21 cellular contexts compared by ENCODE assay signal in genomic region chr21:41867313-41867712, GRCh38.
"Had no signal": no experiment of that assay in that cellular context is flagged by ENCODE, and none has a peak within 500 bp of the region (broad histone marks: within the 10 kb centered on the region; RNA-seq: fewer than 3 reads in every experiment).

No MANE protein-coding gene starts in this region.

- H3K4me3 Mint-ChIP-seq: memory B cell, mesothelial cell of epicardium, natural killer cell, neural crest cell, type B pancreatic cell had no signal

- H3K4me1 ChIP-seq: left ventricle myocardium inferior, lower lobe of right lung had no signal

- H3K27me3 ChIP-seq: hepatocyte, ovary, right atrium auricular region had no signal

- H3K27ac ChIP-seq: hepatocyte, left ventricle myocardium inferior, lower lobe of right lung, ovary, right atrium auricular region had no signal

- H3K4me2 ChIP-seq: hepatocyte had no signal

- H3K27ac Mint-ChIP-seq: memory B cell, mesothelial cell of epicardium, natural killer cell, type B pancreatic cell had no signal

- DNase-seq: dermis blood vessel endothelial cell; erythroblast; foreskin melanocyte; head of caudate nucleus; kidney; left cardiac atrium; left ventricle myocardium inferior; lower lobe of right lung; natural killer cell; ovary; small intestine; stimulated activated CD4-positive, alpha-beta T cell treated with anti-CD3 and anti-CD28 coated beads, Interleukin-2, amount 100 ng/mL, for 48 hours; stimulated activated naive CD4-positive, alpha-beta T cell treated with Interleukin-2 at 50 U/mL for 16 hours had no signal

- H3K36me3 Mint-ChIP-seq: memory B cell, natural killer cell had no signal

- H2AFZ ChIP-seq: hepatocyte had no signal

- H3K4me3 ChIP-seq: hepatocyte, left ventricle myocardium inferior, lower lobe of right lung, ovary, right atrium auricular region had no signal

- ATAC-seq: left cardiac atrium, natural killer cell had no signal

- H3K9me3 Mint-ChIP-seq: memory B cell, mesothelial cell of epicardium, natural killer cell, neural crest cell, type B pancreatic cell had no signal

- H3K9me3 ChIP-seq: left ventricle myocardium inferior, lower lobe of right lung, ovary, right atrium auricular region had no signal

- H3K36me3 ChIP-seq: left ventricle myocardium inferior, lower lobe of right lung, ovary, right atrium auricular region had no signal

- H3K27me3 Mint-ChIP-seq: type B pancreatic cell had no signal

- FAIRE-seq: endothelial cell of umbilical vein, kidney, small intestine, urothelium cell line had no signal
